Comparison of ENCODE assay signal across 30 cellular contexts in the genomic region with DNA sequence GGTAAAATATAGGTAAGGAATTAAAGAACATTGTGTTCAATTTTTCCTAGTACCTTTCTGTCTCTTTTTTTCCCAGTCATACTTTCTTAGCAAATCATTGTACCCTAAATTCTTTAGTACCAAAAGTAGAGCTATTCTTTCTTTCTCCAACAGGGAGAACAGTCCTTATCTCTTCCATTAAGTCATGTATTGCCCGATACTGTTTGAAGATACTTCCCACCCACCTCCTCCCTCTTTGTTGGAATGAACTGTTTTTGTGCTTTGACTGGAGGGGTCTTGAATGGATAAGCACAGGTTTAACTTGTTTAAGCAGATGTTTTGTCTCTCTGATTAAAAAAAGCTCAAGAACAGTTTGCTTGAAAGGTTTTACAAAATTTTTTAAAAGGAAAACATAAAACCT. TPM values are rescaled to one million over a fixed set of nuclear protein-coding genes. Genes with fewer than 3 reads are reported as not detected.
DNase-seq lines count a peak whose midpoint lies in the region; ATAC-seq and TF ChIP-seq lines count a peak whose summit lies in the region.
"Had no signal": no experiment of that assay in that cellular context is flagged by ENCODE, and none has a peak within 500 bp of the region (broad histone marks: within the 10 kb centered on the region; RNA-seq: fewer than 3 reads in every experiment).

No MANE protein-coding gene starts in this region.

- WGBS in mesenchymal stem cell, result no CpG with 5 or more reads among the region's 1 CpG
- 72 to 76% methylated on average over 1 of the region's 1 CpG for WGBS in tibial nerve, 2 donors

- no peak overlapping the region for H3K14ac ChIP-seq in mesenchymal stem cell (ENCODE audit: low read length in 2 of 2)

- H2BK120ac ChIP-seq in mesenchymal stem cell (ENCODE audit: low read depth, low read length), result no peak overlapping the region

- H2BK12ac ChIP-seq in mesenchymal stem cell (ENCODE audit: low read length in 2 of 2), result no peak overlapping the region

- H3K4me3 Mint-ChIP-seq in HFFc6, result no peak overlapping the region
- no peak overlapping the region for H3K4me3 Mint-ChIP-seq in activated T-helper 17 cell treated with anti-CD3 and anti-CD28 coated beads, Interleukin-2, amount 50 U/mL, for 72 hours
- H3K4me3 Mint-ChIP-seq: activated CD4-positive, alpha-beta T cell treated with anti-CD3 and anti-CD28 coated beads, Interleukin-2, amount 10 ng/mL, durations not matched to agents 24 days and 14 days; effector memory CD8-positive, alpha-beta T cell; stimulated activated naive CD8-positive, alpha-beta T cell treated with anti-CD3 and anti-CD28 coated beads, Interleukin-15, Interleukin-2, amounts not matched to agents 100 ng/mL and 50 ng/mL, for 24 hours; T-helper 17 cell had no signal

- H3K4me1 Mint-ChIP-seq in HFFc6 (ENCODE audit: low read depth), result peaks cover 66% of the 10 kb centered on the region
- peaks cover 18% of the 10 kb centered on the region for H3K4me1 Mint-ChIP-seq in activated T-helper 17 cell treated with anti-CD3 and anti-CD28 coated beads, Interleukin-2, amount 50 U/mL, for 72 hours

- peaks cover 2% of the 10 kb centered on the region for H3K79me1 ChIP-seq in mesenchymal stem cell (replicated peaks; ENCODE audit: low read length, poor library complexity, severe bottlenecking)

- H3K27me3 ChIP-seq in mesenchymal stem cell (ENCODE audit: control insufficient read depth in 1 of 2, insufficient read depth in 1 of 2, low read length in 2 of 2), result no peaks in the 10 kb centered on the region
- H3K27me3 ChIP-seq in tibial nerve, result no peaks in the 10 kb centered on the region
- H3K27me3 ChIP-seq: brain microvascular endothelial cell, esophagus muscularis mucosa, foreskin keratinocyte, heart left ventricle had no signal

- H3K27ac ChIP-seq in mesenchymal stem cell (ENCODE audit: low read length, poor library complexity, severe bottlenecking), result peak overlapping the region; percentile 60
- H3K27ac ChIP-seq in tibial nerve, result peak overlapping the region in 3 of 4 donors; percentile 2 to 14 (median 3)
- H3K27ac ChIP-seq: brain microvascular endothelial cell, esophagus muscularis mucosa, foreskin keratinocyte, heart left ventricle, RWPE1, SK-N-MC, thoracic aorta had no signal

- no peak overlapping the region for H3K23ac ChIP-seq in mesenchymal stem cell (ENCODE audit: low read length in 2 of 2)

- no peaks in the 10 kb centered on the region for H3K27me3 Mint-ChIP-seq in HFFc6 (ENCODE audit: insufficient read depth)
- H3K27me3 Mint-ChIP-seq in activated T-helper 17 cell treated with anti-CD3 and anti-CD28 coated beads, Interleukin-2, amount 50 U/mL, for 72 hours, result no peaks in the 10 kb centered on the region
- H3K27me3 Mint-ChIP-seq: activated CD4-positive, alpha-beta T cell treated with anti-CD3 and anti-CD28 coated beads, Interleukin-2, amount 10 ng/mL, durations not matched to agents 24 days and 14 days; effector memory CD8-positive, alpha-beta T cell; stimulated activated naive CD8-positive, alpha-beta T cell treated with anti-CD3 and anti-CD28 coated beads, Interleukin-15, Interleukin-2, amounts not matched to agents 100 ng/mL and 50 ng/mL, for 24 hours; T-helper 17 cell had no signal

- H3K9ac ChIP-seq in mesenchymal stem cell (ENCODE audit: low read length), result no peak overlapping the region

- TF ChIP-seq CTCF in HFFc6 (IDR thresholded peaks at IDR 0.05) (no peak), tibial nerve (IDR thresholded peaks at IDR 0.05) (no peak)

- H3K9me3 Mint-ChIP-seq in HFFc6, result no peaks in the 10 kb centered on the region
- no peaks in the 10 kb centered on the region for H3K9me3 Mint-ChIP-seq in activated T-helper 17 cell treated with anti-CD3 and anti-CD28 coated beads, Interleukin-2, amount 50 U/mL, for 72 hours
- H3K9me3 Mint-ChIP-seq: effector memory CD8-positive, alpha-beta T cell had no signal

- no peak overlapping the region for H2BK5ac ChIP-seq in mesenchymal stem cell (ENCODE audit: low read depth, low read length, poor library complexity, severe bottlenecking)

- H3K4me2 ChIP-seq in mesenchymal stem cell (ENCODE audit: low read length, poor library complexity, severe bottlenecking), result no peak overlapping the region

- H3K36me3 ChIP-seq in mesenchymal stem cell (ENCODE audit: control insufficient read depth in 1 of 2, insufficient read depth in 2 of 2, low read depth in 1 of 2, low read length in 2 of 2), result peaks cover 0 to under 1% of the 10 kb centered on the region in 2 experiments
- H3K36me3 ChIP-seq in tibial nerve, result no peaks in the 10 kb centered on the region
- H3K36me3 ChIP-seq: brain microvascular endothelial cell, esophagus muscularis mucosa, heart left ventricle, thoracic aorta had no signal

- DNase-seq in HFFc6 (no peak), mesenchymal stem cell (no peak), tibial nerve (ENCODE audit: low spot score in 2 of 2) (no peak), HT-29 (ENCODE audit: low spot score) (no peak), iPS-NIHi11 (ENCODE audit: low spot score) (no peak)
- no peak for DNase-seq in stimulated activated CD4-positive, alpha-beta T cell treated with anti-CD3 and anti-CD28 coated beads, Interleukin-2, amount 100 ng/mL, for 48 hours
- DNase-seq: activated CD4-positive, alpha-beta T cell treated with anti-CD3 and anti-CD28 coated beads, Interleukin-2, amount 10 ng/mL, durations not matched to agents 24 days and 14 days; activated naive CD4-positive, alpha-beta T cell treated with Interleukin-2 at 50 U/mL for 16 hours; activated T-cell treated with anti-CD3 and anti-CD28 coated beads, Interleukin-2, amount 50 U/mL, for 48 hours; brain microvascular endothelial cell; Caco-2; DMS79; effector memory CD8-positive, alpha-beta T cell; foreskin keratinocyte; GDM1; heart left ventricle; Karpas-422; left cardiac atrium; mammary epithelial cell; NCI-H1436; NCI-H446 treated with DMSO at 0.1 percent for 48 hours; NCI-H82; nucleus accumbens; T-helper 17 cell had no signal

- H2AFZ ChIP-seq in mesenchymal stem cell (ENCODE audit: low read depth, low read length), result no peak overlapping the region

- H3K4me1 ChIP-seq in mesenchymal stem cell (ENCODE audit: control insufficient read depth, insufficient read depth, low read depth, low read length), result peaks cover 5% of the 10 kb centered on the region
- H3K4me1 ChIP-seq in tibial nerve, result peaks cover 0 to 45% (median 18%) of the 10 kb centered on the region in 4 donors

- TF ChIP-seq EP300 in tibial nerve (IDR thresholded peaks at IDR 0.05), result no peak

- H4K91ac ChIP-seq in mesenchymal stem cell (ENCODE audit: low read length), result no peak overlapping the region

- no peak for TF ChIP-seq POLR2A in tibial nerve (IDR thresholded peaks at IDR 0.05)

- H3K27ac Mint-ChIP-seq in HFFc6, result peak overlapping the region; percentile 9; the same call in 1 of the 2 replicates
- H3K27ac Mint-ChIP-seq in activated T-helper 17 cell treated with anti-CD3 and anti-CD28 coated beads, Interleukin-2, amount 50 U/mL, for 72 hours, result peak overlapping the region; percentile 70
- H3K27ac Mint-ChIP-seq: activated CD4-positive, alpha-beta T cell treated with anti-CD3 and anti-CD28 coated beads, Interleukin-2, amount 10 ng/mL, durations not matched to agents 24 days and 14 days; stimulated activated naive CD8-positive, alpha-beta T cell treated with anti-CD3 and anti-CD28 coated beads, Interleukin-15, Interleukin-2, amounts not matched to agents 100 ng/mL and 50 ng/mL, for 24 hours; T-helper 17 cell had no signal

- no peak overlapping the region for H3K4ac ChIP-seq in mesenchymal stem cell (ENCODE audit: low read depth in 1 of 2, low read length in 2 of 2)

- H3K9me3 ChIP-seq in mesenchymal stem cell (ENCODE audit: control insufficient read depth, low read length) (no peaks in the 10 kb centered on the region), tibial nerve (no peaks in the 10 kb centered on the region)
- H3K9me3 ChIP-seq: Caco-2, esophagus muscularis mucosa, heart left ventricle, thoracic aorta had no signal

- no peak overlapping the region for H2AK5ac ChIP-seq in mesenchymal stem cell (ENCODE audit: low read length, severe bottlenecking)

- H3K36me3 Mint-ChIP-seq in HFFc6 (ENCODE audit: low read depth), result peaks cover 9% of the 10 kb centered on the region; the same call in 1 of the 2 replicates
- H3K36me3 Mint-ChIP-seq in activated T-helper 17 cell treated with anti-CD3 and anti-CD28 coated beads, Interleukin-2, amount 50 U/mL, for 72 hours (ENCODE audit: low read depth), result peaks cover 13% of the 10 kb centered on the region

- no peak overlapping the region for H3K18ac ChIP-seq in mesenchymal stem cell (ENCODE audit: low read depth in 1 of 2, low read length in 2 of 2)

- H4K8ac ChIP-seq in mesenchymal stem cell (ENCODE audit: low read length), result no peak overlapping the region

- no peak for ATAC-seq in activated T-helper 17 cell treated with anti-CD3 and anti-CD28 coated beads, Interleukin-2, amount 50 U/mL, for 72 hours (replicated peaks)
- ATAC-seq: effector memory CD8-positive, alpha-beta T cell; foreskin keratinocyte; heart left ventricle; left cardiac atrium; T-helper 17 cell had no signal

- H3K4me3 ChIP-seq in mesenchymal stem cell (ENCODE audit: insufficient read depth in 1 of 2, low read depth in 1 of 2, low read length in 2 of 2), result no peak overlapping the region
- no peak overlapping the region for H3K4me3 ChIP-seq in tibial nerve
- H3K4me3 ChIP-seq: esophagus muscularis mucosa, heart left ventricle, SK-N-MC, thoracic aorta had no signal

- H2BK15ac ChIP-seq in mesenchymal stem cell (ENCODE audit: low read depth, poor library complexity, severe bottlenecking), result no peak overlapping the region

RNA-seq across cellular contexts. Expression of a gene that starts 41.3 kb away (rescaled TPM):
- total RNA-seq in HFFc6 (2021; fragmentation: NEBNext Ultra II Directional; extraction: Animal tissue kit (Norgen Biotek cat#: 25700)), result 100 to 1,000 TPM; 133 to 144 (median 136) TPM
- 100 to 1,000 TPM in 1 of 2 donors, 10 to 100 TPM in 1; 68.5 to 107 TPM for total RNA-seq in activated T-helper 17 cell treated with anti-CD3 and anti-CD28 coated beads, Interleukin-2, amount 50 U/mL, for 72 hours
- polyA plus RNA-seq in mesenchymal stem cell (2013, experiment 1 of 2), result 106 TPM
- 107 TPM for polyA plus RNA-seq in mesenchymal stem cell (2013, experiment 2 of 2)
- total RNA-seq in tibial nerve, result 100 to 1,000 TPM; 133 to 196 (median 155) TPM
- 118 and 135 TPM in 2 replicates for total RNA-seq in HT-29 (2014; rRNA removed; shearing (Covaris generic))
